In the genomic region with DNA sequence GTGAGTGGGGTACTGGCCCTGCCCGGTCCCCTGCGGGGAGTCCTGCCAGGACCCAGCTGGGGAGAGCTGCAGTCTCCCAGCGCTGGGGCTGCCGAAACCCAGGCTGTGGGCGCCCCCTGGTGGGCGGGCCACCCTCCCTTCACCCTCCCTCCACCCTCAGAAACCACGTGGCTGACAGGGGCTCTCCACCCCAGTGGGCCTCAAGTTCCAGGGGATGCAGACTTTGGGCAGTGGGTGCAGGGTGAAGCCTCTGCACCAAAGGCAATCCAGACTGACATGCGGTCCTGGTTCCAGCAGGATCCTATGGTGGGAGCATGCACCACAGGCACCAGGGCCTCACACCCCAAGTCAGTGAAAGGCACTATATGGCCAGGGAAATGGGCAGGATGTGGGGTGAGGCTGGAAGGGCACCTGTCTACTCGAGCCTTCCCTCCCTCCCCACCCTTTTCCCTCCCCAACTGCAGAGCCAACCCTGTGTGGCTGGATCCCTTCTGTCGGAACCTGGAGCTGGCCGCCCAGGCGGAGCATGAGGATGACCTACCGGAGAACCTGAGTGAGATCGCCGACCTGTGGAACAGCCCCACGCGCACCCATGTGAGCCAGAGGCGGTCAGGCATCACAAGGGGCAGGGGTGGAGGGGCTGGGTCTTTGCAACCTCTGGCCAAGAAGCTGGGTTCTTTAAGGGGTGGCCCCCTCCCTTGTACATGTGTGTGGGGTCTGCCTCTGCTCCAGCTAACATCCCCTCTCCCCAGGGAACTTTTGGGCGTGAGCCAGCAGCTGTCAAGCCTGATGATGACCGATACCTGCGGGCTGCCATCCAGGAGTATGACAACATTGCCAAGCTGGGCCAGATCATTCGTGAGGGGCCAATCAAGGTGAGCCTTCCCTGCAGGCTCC, we compare ENCODE assay signal across 8 cellular contexts. TPM values are rescaled to one million over a fixed set of nuclear protein-coding genes. Genes with fewer than 3 reads are reported as not detected.
DNase-seq lines count a peak whose midpoint lies in the region; ATAC-seq, FAIRE-seq and TF ChIP-seq lines count a peak whose summit lies in the region.

No MANE protein-coding gene starts in this region.

- TF ChIP-seq RAD21 in GM12878 (IDR thresholded peaks at IDR 0.05; ENCODE audit: insufficient read depth, low read depth, low read length) = peak; percentile 84

- POLR2A ChIA-PET in GM12878 (lab: Charles Lee) = interaction anchor here (1.0 to 1.5 kb wide), 2 partner anchors 23 to 149 kb away, joined by 4 read pairs; no protein-coding TSS in a partner anchor

- intact Hi-C loops in GM12878 (cut with micrococcal nuclease; ENCODE audit: unreplicated experiment) = loop anchor here (1.0 to 5.0 kb wide), 3 partner anchors 86 to 493 kb away; a partner anchor contains a TSS

- peaks cover 3% of the 10 kb centered on the region; the same call in 1 of the 2 replicates for H3K4me1 ChIP-seq in GM12878 (ENCODE audit: control insufficient read depth, insufficient read depth, low read length)

- RAD21 ChIA-PET in GM12878 (lab: Charles Lee; ENCODE audit: unreplicated experiment) = interaction anchor here (0.6 to 2.4 kb wide), 16 partner anchors 17 to 493 kb away, joined by 3 to 18 read pairs (median 4); a partner anchor contains a TSS

- H3K9me3 ChIP-seq in GM12878 (replicated peaks; ENCODE audit: control insufficient read depth, insufficient read depth, low read length) = no peaks in the 10 kb centered on the region

- ATAC-seq in GM18861 (IDR thresholded peaks at IDR 0.05; ENCODE audit: unreplicated experiment) = peak; percentile 68
- ATAC-seq in GM12878 = peak; percentile 99
- no peak for ATAC-seq in GM19467 (IDR thresholded peaks at IDR 0.05; ENCODE audit: unreplicated experiment)

- H3K4me3 ChIP-seq in GM12878 = no peak overlapping the region

- peaks cover 0 to 12% of the 10 kb centered on the region in 2 experiments; a peak in 3 of 4 replicates for H3K36me3 ChIP-seq in GM12878 (ENCODE audit: control insufficient read depth in 2 of 2, insufficient read depth in 2 of 2, low read length in 1 of 2)

- TF ChIP-seq POLR2A in GM12878 (IDR thresholded peaks at IDR 0.05; ENCODE audit: low read depth, low read length) = peak; percentile 32; the same call in 1 of the 2 replicates

- no peaks in the 10 kb centered on the region for H3K27me3 ChIP-seq in GM12878 (replicated peaks in 1 of 2; ENCODE audit: control insufficient read depth in 2 of 2, insufficient read depth in 2 of 2, low read length in 1 of 2)

- FAIRE-seq in GM12878 (lab: Jason Lieb, UNC) = no peak

- peak; percentile 88 for DNase-seq in AG08396 (ENCODE audit: low spot score)
- DNase-seq in LoVo (ENCODE audit: low spot score) = peak; percentile 32
- DNase-seq in UCSD-AML1 (lab: John Stamatoyannopoulos, UW; ENCODE audit: unreplicated experiment) = peak; percentile 82
- DNase-seq in GM12878 (ENCODE audit: low read depth, low spot score) = no peak
- peak; percentile 75 for DNase-seq in islet precursor cell
- peak; percentile 85 to 88 for DNase-seq in stimulated activated CD4-positive, alpha-beta T cell treated with anti-CD3 and anti-CD28 coated beads, Interleukin-2, amount 100 ng/mL, for 24 hours

- no peak overlapping the region for H2AFZ ChIP-seq in GM12878 (ENCODE audit: control insufficient read depth, low read depth, low read length)

- no peaks in the 10 kb centered on the region for H3K79me2 ChIP-seq in GM12878 (ENCODE audit: control insufficient read depth, insufficient read depth, low read length)

- no peak for TF ChIP-seq EP300 in GM12878 (IDR thresholded peaks at IDR 0.05; ENCODE audit: borderline replicate concordance in 1 of 2, control insufficient read depth in 1 of 2, low read depth in 2 of 2, low read length in 2 of 2)

- no peak overlapping the region for H3K27ac ChIP-seq in GM12878 (ENCODE audit: control insufficient read depth, insufficient read depth)

- SMC1A ChIA-PET in GM12878 (lab: Charles Lee; ENCODE audit: uncharacterized antibody, unreplicated experiment) = interaction anchor here (1.0 to 2.2 kb wide), 6 partner anchors 32 to 492 kb away, joined by 4 to 7 read pairs (median 4); a partner anchor contains a TSS

- CTCF ChIA-PET in GM12878 (lab: Yijun Ruan, JAX) = interaction anchor here (0.6 to 8.9 kb wide), 16 partner anchors 14 to 499 kb away, joined by 3 to 46 read pairs (median 4); a partner anchor contains a TSS

- BruUV-seq in GM12878 (replicated peaks; lab: Mats Ljungman, UMichigan) = no TSS peak

- 60% methylated on average over 22 of the region's 22 CpGs for WGBS in GM12878 (ENCODE audit: insufficient coverage, insufficient replicate concordance, low lambda C conversion rate, missing lambda C conversion rate)

- no peak overlapping the region for H3K4me2 ChIP-seq in GM12878 (ENCODE audit: control insufficient read depth, insufficient read depth)

- TF ChIP-seq CTCF in GM12878 (IDR thresholded peaks at IDR 0.05 in 2 of 3, conservative IDR thresholded peaks at IDR 0.05 in 1 of 3; ENCODE audit: control insufficient read depth in 2 of 3, extremely low read depth in 1 of 3, insufficient read depth in 1 of 3, low read depth in 3 of 3, low read length in 3 of 3) = peak; percentile 81 to 89 (median 82)

- no peaks in the 10 kb centered on the region for H4K20me1 ChIP-seq in GM12878 (ENCODE audit: control insufficient read depth, insufficient read depth)

- no peak overlapping the region for H3K9ac ChIP-seq in GM12878 (ENCODE audit: control insufficient read depth, insufficient read depth, low read length)

- in situ Hi-C loops in GM12878 (cut with MboI) = loop anchor here (5.0 kb wide), 1 partner anchor 500 kb away; no protein-coding TSS in a partner anchor

TF ChIP-seq in GM12878, 131 proteins besides CTCF, POLR2A, EP300 and RAD21 (continues in another document):
- TF ChIP-seq PML (IDR thresholded peaks at IDR 0.05; ENCODE audit: low read length) (no peak), TCF3 (IDR thresholded peaks at IDR 0.05; ENCODE audit: borderline replicate concordance, insufficient read depth, low read depth, low read length) (no peak), ETV6 (conservative IDR thresholded peaks at IDR 0.05 in 1 of 2, IDR thresholded peaks at IDR 0.05 in 1 of 2; ENCODE audit: borderline replicate concordance in 1 of 2, low read depth in 1 of 2) (no peak), RCOR1 (conservative IDR thresholded peaks at IDR 0.05; ENCODE audit: low read depth, low read length) (no peak), NR2C2 (IDR thresholded peaks at IDR 0.05; ENCODE audit: borderline replicate concordance, control insufficient read depth, insufficient read length, low read depth) (no peak), CBX3 (IDR thresholded peaks at IDR 0.05; ENCODE audit: borderline replicate concordance, low read depth) (no peak), SMAD5 (IDR thresholded peaks at IDR 0.05; ENCODE audit: low read depth) (no peak), CBX5 (IDR thresholded peaks at IDR 0.05; ENCODE audit: low read depth) (no peak)
- TF ChIP-seq, protein P1, sequence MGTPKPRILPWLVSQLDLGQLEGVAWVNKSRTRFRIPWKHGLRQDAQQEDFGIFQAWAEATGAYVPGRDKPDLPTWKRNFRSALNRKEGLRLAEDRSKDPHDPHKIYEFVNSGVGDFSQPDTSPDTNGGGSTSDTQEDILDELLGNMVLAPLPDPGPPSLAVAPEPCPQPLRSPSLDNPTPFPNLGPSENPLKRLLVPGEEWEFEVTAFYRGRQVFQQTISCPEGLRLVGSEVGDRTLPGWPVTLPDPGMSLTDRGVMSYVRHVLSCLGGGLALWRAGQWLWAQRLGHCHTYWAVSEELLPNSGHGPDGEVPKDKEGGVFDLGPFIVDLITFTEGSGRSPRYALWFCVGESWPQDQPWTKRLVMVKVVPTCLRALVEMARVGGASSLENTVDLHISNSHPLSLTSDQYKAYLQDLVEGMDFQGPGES (IDR thresholded peaks at IDR 0.05) = no peak

RNA-seq across cellular contexts. Expression of a gene that starts 38.8 kb away (rescaled TPM):
- 269 and 285 TPM in 2 replicates for total RNA-seq in GM12878 (2013; cell fraction: nucleolus; rRNA removed)
- total RNA-seq in GM12878 (2014; rRNA removed) (287 and 299 TPM in 2 replicates), GM12878 (2014; rRNA removed; fragmentation: Illumina TruSeq; extraction: Trizol) (178 and 179 TPM in 2 replicates), GM12878 (2021) (336 and 346 TPM in 2 replicates)
- 193 TPM for polyA plus RNA-seq in GM12878 (2011; ENCODE audit: low read depth)
- polyA plus RNA-seq in GM12878 (2011; rRNA removed) (190 and 232 TPM in 2 replicates), GM12878 (2014; fragmentation: Illumina TruSeq; extraction: Trizol) (251 and 258 TPM in 2 replicates), GM12878 (2014; fragmentation: Nextera tagmentation; extraction: Ambion mirVana) (100 to 1,000 TPM; 280 to 312 TPM), GM12878 (2014; rRNA removed) (309 and 310 TPM in 2 replicates), GM12878 (2016; fragmentation: Nextera tagmentation; extraction: Ambion mirVana) (100 to 1,000 TPM; 275 to 291 TPM)
- 284 and 288 TPM in 2 replicates for polyA plus RNA-seq in GM12878 (2011; cell fraction: cytosol; rRNA removed)
- polyA plus RNA-seq in GM12878 (2011; cell fraction: nucleus; rRNA removed) = 240 and 286 TPM in 2 replicates
- polyA plus RNA-seq in GM12878 (2012) = 258 and 314 TPM in 2 replicates
- 185 and 279 TPM in 2 replicates for polyA minus RNA-seq in GM12878 (2011; rRNA and poly(A)+ RNA removed)
- polyA minus RNA-seq in GM12878 (2011; cell fraction: cytosol; rRNA and poly(A)+ RNA removed) = 85.0 and 93.7 TPM in 2 replicates
- polyA minus RNA-seq in GM12878 (2011; cell fraction: nucleus; rRNA and poly(A)+ RNA removed) = 43.9 and 51.0 TPM in 2 replicates

RNA-seq across cellular contexts. Expression of a gene that starts 38.9 kb away (rescaled TPM):
- total RNA-seq in GM12878 (2013; cell fraction: nucleolus; rRNA removed) = 68.6 and 75.4 TPM in 2 replicates
- total RNA-seq in GM12878 (2014; rRNA removed) (8.6 and 14.7 TPM in 2 replicates), GM12878 (2014; rRNA removed; fragmentation: Illumina TruSeq; extraction: Trizol) (5.1 and 5.9 TPM in 2 replicates), GM12878 (2021) (12.1 and 12.5 TPM in 2 replicates)
- polyA plus RNA-seq in GM12878 (2011; ENCODE audit: low read depth) = 3.6 TPM
- polyA plus RNA-seq in GM12878 (2011; rRNA removed) (0.78 and 2.4 TPM in 2 replicates), GM12878 (2014; fragmentation: Illumina TruSeq; extraction: Trizol) (0.76 and 6.3 TPM in 2 replicates), GM12878 (2014; fragmentation: Nextera tagmentation; extraction: Ambion mirVana) (under 1 TPM; 0.19 to 0.24 TPM), GM12878 (2014; rRNA removed) (8.5 and 10.4 TPM in 2 replicates), GM12878 (2016; fragmentation: Nextera tagmentation; extraction: Ambion mirVana) (1 to 10 TPM; 7.0 to 9.2 TPM)
- polyA plus RNA-seq in GM12878 (2011; cell fraction: cytosol; rRNA removed) = 2.7 and 3.3 TPM in 2 replicates
- polyA plus RNA-seq in GM12878 (2011; cell fraction: nucleus; rRNA removed) = 5.1 and 6.0 TPM in 2 replicates
- polyA plus RNA-seq in GM12878 (2012) = 9.2 and 12.0 TPM in 2 replicates
- 2.6 and 5.9 TPM in 2 replicates for polyA minus RNA-seq in GM12878 (2011; rRNA and poly(A)+ RNA removed)
- 0.67 and 0.94 TPM in 2 replicates for polyA minus RNA-seq in GM12878 (2011; cell fraction: cytosol; rRNA and poly(A)+ RNA removed)
- polyA minus RNA-seq in GM12878 (2011; cell fraction: nucleus; rRNA and poly(A)+ RNA removed) = 4.0 and 4.9 TPM in 2 replicates
